ENCODE assay signal across 22 cellular contexts in genomic region chr11:10993640-10994039, GRCh38.
"Had no signal": no experiment of that assay in that cellular context is flagged by ENCODE, and none has a peak within 500 bp of the region (broad histone marks: within the 10 kb centered on the region; RNA-seq: fewer than 3 reads in every experiment).

No MANE protein-coding gene starts in this region.

- H3K4me1 ChIP-seq: colonic mucosa, esophagus squamous epithelium, gastroesophageal sphincter, heart right ventricle, left lung, lower lobe of right lung had no signal

- H3K27ac ChIP-seq: colonic mucosa, epithelial cell of prostate, esophagus squamous epithelium, foreskin keratinocyte, gastroesophageal sphincter, heart right ventricle, left lung, lower lobe of right lung had no signal

- H3K9me3 ChIP-seq: colonic mucosa, esophagus squamous epithelium, gastroesophageal sphincter, left lung, lower lobe of right lung, mucosa of descending colon had no signal

- H3K9me3 Mint-ChIP-seq: dendritic cell treated with granulocyte-macrophage colony-stimulating factor and Interleukin-4, amounts not matched to agents 40 ng/mL and 50 ng/mL, for 4 days; effector memory CD8-positive, alpha-beta T cell had no signal

- H3K4me3 Mint-ChIP-seq: dendritic cell treated with granulocyte-macrophage colony-stimulating factor and Interleukin-4, amounts not matched to agents 40 ng/mL and 50 ng/mL, for 4 days; effector memory CD8-positive, alpha-beta T cell; endodermal cell; mesothelial cell of epicardium had no signal

- H3K27me3 ChIP-seq: colonic mucosa, esophagus squamous epithelium, gastroesophageal sphincter had no signal

- H3K27ac Mint-ChIP-seq: effector memory CD8-positive, alpha-beta T cell; endodermal cell; mesothelial cell of epicardium had no signal

- H3K4me3 ChIP-seq: colonic mucosa, esophagus squamous epithelium, gastroesophageal sphincter, heart right ventricle, left lung, lower lobe of right lung, mucosa of descending colon had no signal

- H3K4me1 Mint-ChIP-seq: endodermal cell, mesothelial cell of epicardium had no signal

- DNase-seq: colonic mucosa; cortex of kidney; effector CD8-positive, alpha-beta T cell; effector memory CD8-positive, alpha-beta T cell; endodermal cell; erythroblast; esophagus squamous epithelium; foreskin keratinocyte; glutamatergic neuron; head of caudate nucleus; heart right ventricle; hippocampal formation; left cardiac atrium; left lung; left ventricle myocardium superior; lower lobe of right lung; mesenchymal stem cell; mucosa of descending colon had no signal

- ATAC-seq: effector memory CD8-positive, alpha-beta T cell; foreskin keratinocyte; gastroesophageal sphincter; heart right ventricle; left cardiac atrium; left lung; left ventricle myocardium superior; lower lobe of right lung; mucosa of descending colon had no signal

- H3K36me3 ChIP-seq: colonic mucosa, esophagus squamous epithelium, gastroesophageal sphincter, heart right ventricle, left lung, lower lobe of right lung had no signal
